ENCODE assay signal across 22 cellular contexts in the genomic region with DNA sequence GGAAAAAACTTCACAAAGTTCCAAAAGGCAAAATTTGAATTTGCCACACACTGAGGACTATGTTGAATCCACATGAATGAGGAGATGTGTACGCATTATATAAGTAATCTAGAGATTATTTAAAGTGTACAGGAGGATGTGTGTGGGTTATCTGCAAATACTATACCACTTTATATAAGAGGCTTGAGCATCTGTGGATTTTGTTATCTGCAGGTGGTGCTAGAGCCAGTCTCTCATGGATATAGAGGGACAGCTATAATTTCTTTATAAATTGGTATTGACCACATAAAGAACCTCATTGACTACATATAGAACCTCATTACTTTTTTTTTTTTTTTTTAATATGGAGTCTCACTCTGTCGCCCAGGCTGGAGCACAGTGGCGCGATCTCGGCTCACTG.
"Had no signal": no experiment of that assay in that cellular context is flagged by ENCODE, and none has a peak within 500 bp of the region (broad histone marks: within the 10 kb centered on the region; RNA-seq: fewer than 3 reads in every experiment).

No MANE protein-coding gene starts in this region.

- ATAC-seq: activated CD4-positive, alpha-beta T cell treated with anti-CD3 and anti-CD28 coated beads for 36 hours; activated CD8-positive, alpha-beta memory T cell treated with anti-CD3 and anti-CD28 coated beads, Interleukin-2, amount 10 ng/mL, durations not matched to agents 7 days and 5 days; activated CD8-positive, alpha-beta T cell treated with anti-CD3 and anti-CD28 coated beads, Interleukin-2, amount 10 ng/mL, durations not matched to agents 7 days and 5 days; activated naive CD4-positive, alpha-beta T cell treated with anti-CD3 and anti-CD28 coated beads, Interleukin-2, amount 50 U/mL, for 72 hours had no signal

- H3K27me3 Mint-ChIP-seq: activated CD4-positive, alpha-beta memory T cell treated with anti-CD3 and anti-CD28 coated beads for 36 hours; activated CD8-positive, alpha-beta memory T cell treated with anti-CD3 and anti-CD28 coated beads, Interleukin-2, amount 10 ng/mL, durations not matched to agents 7 days and 5 days; activated naive CD4-positive, alpha-beta T cell treated with anti-CD3 and anti-CD28 coated beads, Interleukin-2, amount 10 ng/mL, durations not matched to agents 7 days and 5 days had no signal

- DNase-seq: activated CD4-positive, alpha-beta memory T cell treated with anti-CD3 and anti-CD28 coated beads for 36 hours; activated CD4-positive, alpha-beta T cell treated with anti-CD3 and anti-CD28 coated beads for 36 hours; activated CD4-positive, alpha-beta T cell treated with anti-CD3 and anti-CD28 coated beads, Interleukin-2, amount 10 ng/mL, durations not matched to agents 24 days and 14 days; activated CD4-positive, CD25-positive, alpha-beta regulatory T cell; activated CD4-positive, CD25-positive, alpha-beta regulatory T cell treated with anti-CD3 and anti-CD28 coated beads, Interleukin-2, amount 50 U/mL, for 72 hours; activated CD8-positive, alpha-beta memory T cell treated with anti-CD3 and anti-CD28 coated beads, Interleukin-2, amount 10 ng/mL, durations not matched to agents 7 days and 5 days; activated CD8-positive, alpha-beta memory T cell treated with anti-CD3 and anti-CD28 coated beads, Interleukin-2, amount 50 U/mL, for 4 hours; activated CD8-positive, alpha-beta T cell treated with anti-CD3 and anti-CD28 coated beads, Interleukin-2, amount 10 ng/mL, durations not matched to agents 7 days and 5 days; activated effector memory CD4-positive, alpha-beta T cell treated with anti-CD3 and anti-CD28 coated beads, Interleukin-2, amount 50 U/mL, for 16 hours; activated naive CD4-positive, alpha-beta T cell; activated naive CD4-positive, alpha-beta T cell treated with anti-CD3 and anti-CD28 coated beads, Interleukin-2, amount 10 ng/mL, durations not matched to agents 7 days and 5 days; activated naive CD8-positive, alpha-beta T cell treated with anti-CD3 and anti-CD28 coated beads, Interleukin-2, amount 10 ng/mL, durations not matched to agents 7 days and 5 days; activated T-cell treated with anti-CD3 and anti-CD28 coated beads, Interleukin-2, amount 50 U/mL, for 1 hour; activated T-cell treated with anti-CD3 and anti-CD28 coated beads, Interleukin-2, amount 50 U/mL, for 48 hours; brain microvascular endothelial cell; effector CD8-positive, alpha-beta T cell; foreskin fibroblast; head of caudate nucleus; T-helper 2 cell had no signal

- H3K36me3 Mint-ChIP-seq: activated CD4-positive, alpha-beta memory T cell treated with anti-CD3 and anti-CD28 coated beads for 36 hours; activated CD8-positive, alpha-beta memory T cell treated with anti-CD3 and anti-CD28 coated beads, Interleukin-2, amount 10 ng/mL, durations not matched to agents 7 days and 5 days; activated naive CD4-positive, alpha-beta T cell treated with anti-CD3 and anti-CD28 coated beads, Interleukin-2, amount 10 ng/mL, durations not matched to agents 7 days and 5 days; activated naive CD4-positive, alpha-beta T cell treated with anti-CD3 and anti-CD28 coated beads, Interleukin-2, amount 50 U/mL, for 72 hours; activated naive CD8-positive, alpha-beta T cell treated with anti-CD3 and anti-CD28 coated beads, Interleukin-2, amount 10 ng/mL, durations not matched to agents 7 days and 5 days had no signal

- H3K9me3 Mint-ChIP-seq: activated CD4-positive, alpha-beta memory T cell treated with anti-CD3 and anti-CD28 coated beads for 36 hours; activated CD4-positive, alpha-beta T cell treated with anti-CD3 and anti-CD28 coated beads, Interleukin-2, amount 10 ng/mL, durations not matched to agents 24 days and 14 days; activated naive CD4-positive, alpha-beta T cell treated with anti-CD3 and anti-CD28 coated beads, Interleukin-2, amount 10 ng/mL, durations not matched to agents 7 days and 5 days; activated naive CD4-positive, alpha-beta T cell treated with anti-CD3 and anti-CD28 coated beads, Interleukin-2, amount 50 U/mL, for 72 hours; activated naive CD8-positive, alpha-beta T cell treated with anti-CD3 and anti-CD28 coated beads, Interleukin-2, amount 10 ng/mL, durations not matched to agents 7 days and 5 days; activated T-helper 1 cell treated with anti-CD3 and anti-CD28 coated beads, Interleukin-12 subunit alpha, Interleukin-12 subunit beta, Interleukin-2, Interleukin-4 antibody, amounts not matched to agents 30 ng/mL and 10 ng/mL and 1 ng/mL, durations not matched to agents 14 hours and 24 hours and 36 hours; activated T-helper 2 cell treated with anti-CD3 and anti-CD28 coated beads, Interferon-gamma antibody, Interleukin-2, Interleukin-4, amounts not matched to agents 10 μg/mL and 5 μg/mL and 100 μg/mL, durations not matched to agents 14 hours and 24 hours and 36 hours had no signal

- H3K27ac Mint-ChIP-seq: activated CD4-positive, alpha-beta memory T cell treated with anti-CD3 and anti-CD28 coated beads for 36 hours; activated CD4-positive, alpha-beta T cell treated with anti-CD3 and anti-CD28 coated beads for 36 hours; activated CD4-positive, alpha-beta T cell treated with anti-CD3 and anti-CD28 coated beads, Interleukin-2, amount 10 ng/mL, durations not matched to agents 24 days and 14 days; activated CD8-positive, alpha-beta memory T cell treated with anti-CD3 and anti-CD28 coated beads, Interleukin-2, amount 10 ng/mL, durations not matched to agents 7 days and 5 days; activated CD8-positive, alpha-beta T cell treated with anti-CD3 and anti-CD28 coated beads, Interleukin-2, amount 10 ng/mL, durations not matched to agents 7 days and 5 days; activated naive CD4-positive, alpha-beta T cell treated with anti-CD3 and anti-CD28 coated beads, Interleukin-2, amount 10 ng/mL, durations not matched to agents 7 days and 5 days; activated naive CD4-positive, alpha-beta T cell treated with anti-CD3 and anti-CD28 coated beads, Interleukin-2, amount 50 U/mL, for 72 hours; activated naive CD8-positive, alpha-beta T cell treated with anti-CD3 and anti-CD28 coated beads, Interleukin-2, amount 10 ng/mL, durations not matched to agents 7 days and 5 days; activated T-helper 1 cell treated with anti-CD3 and anti-CD28 coated beads, Interleukin-12 subunit alpha, Interleukin-12 subunit beta, Interleukin-2, Interleukin-4 antibody, amounts not matched to agents 30 ng/mL and 10 ng/mL and 1 ng/mL, durations not matched to agents 14 hours and 24 hours and 36 hours; activated T-helper 2 cell treated with anti-CD3 and anti-CD28 coated beads, Interferon-gamma antibody, Interleukin-2, Interleukin-4, amounts not matched to agents 10 μg/mL and 5 μg/mL and 100 μg/mL, durations not matched to agents 14 hours and 24 hours and 36 hours had no signal

- H3K4me3 Mint-ChIP-seq: activated CD4-positive, alpha-beta memory T cell treated with anti-CD3 and anti-CD28 coated beads for 36 hours; activated CD4-positive, alpha-beta T cell treated with anti-CD3 and anti-CD28 coated beads for 36 hours; activated CD4-positive, alpha-beta T cell treated with anti-CD3 and anti-CD28 coated beads, Interleukin-2, amount 10 ng/mL, durations not matched to agents 24 days and 14 days; activated CD8-positive, alpha-beta memory T cell treated with anti-CD3 and anti-CD28 coated beads, Interleukin-2, amount 10 ng/mL, durations not matched to agents 7 days and 5 days; activated CD8-positive, alpha-beta T cell treated with anti-CD3 and anti-CD28 coated beads, Interleukin-2, amount 10 ng/mL, durations not matched to agents 7 days and 5 days; activated naive CD4-positive, alpha-beta T cell treated with anti-CD3 and anti-CD28 coated beads, Interleukin-2, amount 10 ng/mL, durations not matched to agents 7 days and 5 days; activated naive CD8-positive, alpha-beta T cell treated with anti-CD3 and anti-CD28 coated beads, Interleukin-2, amount 10 ng/mL, durations not matched to agents 7 days and 5 days; activated T-helper 1 cell treated with anti-CD3 and anti-CD28 coated beads, Interleukin-12 subunit alpha, Interleukin-12 subunit beta, Interleukin-2, Interleukin-4 antibody, amounts not matched to agents 30 ng/mL and 10 ng/mL and 1 ng/mL, durations not matched to agents 14 hours and 24 hours and 36 hours had no signal
